ENCODE assay signal across 1 cellular context in genomic region chr7:157224627-157225026, GRCh38.
TF ChIP-seq lines count a peak whose summit lies in the region.

No MANE protein-coding gene starts in this region.

TF ChIP-seq in HEK293, 187 proteins besides CTCF, POLR2A, EP300 and RAD21 (continued from another document):
- TF ChIP-seq ZNF211 (tag by site-specific recombination; IDR thresholded peaks at IDR 0.05; ENCODE audit: low read depth) (no peak), EGR2 (tag by site-specific recombination; IDR thresholded peaks at IDR 0.05; ENCODE audit: low read depth) (peak; percentile 90), PRDM4 (tag by site-specific recombination; IDR thresholded peaks at IDR 0.05) (0 out of 2 replicates have a peak, but pooled peaks have one; percentile 21), ZEB2 (tag by site-specific recombination; IDR thresholded peaks at IDR 0.05) (0 out of 2 replicates have a peak, but pooled peaks have one; percentile 36), ZNF830 (tag by site-specific recombination; IDR thresholded peaks at IDR 0.05; ENCODE audit: low read depth) (no peak), ZFHX2 (tag by site-specific recombination; conservative IDR thresholded peaks at IDR 0.05) (peak; percentile 71), ZNF2 (tag by site-specific recombination; IDR thresholded peaks at IDR 0.05) (0 out of 2 replicates have a peak, but pooled peaks have one; percentile 34), PRDM1 (tag by site-specific recombination; IDR thresholded peaks at IDR 0.05) (peak; percentile 89), ZNF335 (tag by site-specific recombination; conservative IDR thresholded peaks at IDR 0.05) (no peak), ZNF654 (tag by site-specific recombination; IDR thresholded peaks at IDR 0.05; ENCODE audit: low read depth) (peak; percentile 90), SP7 (tag by site-specific recombination; IDR thresholded peaks at IDR 0.05) (0 out of 2 replicates have a peak, but pooled peaks have one; percentile 19)
